Comparison of ENCODE assay signal across 1 cellular context in genomic region chrX:22699591-22700091, GRCh38.
TF ChIP-seq lines count a peak whose summit lies in the region.

No MANE protein-coding gene starts in this region.

TF ChIP-seq in WTC11, 78 proteins besides CTCF, POLR2A, EP300 and RAD21 (continued from another document):
- TF ChIP-seq ZNF281 (CRISPR knock-in tag; IDR thresholded peaks at IDR 0.05): no peak
- TF ChIP-seq E2F5 (CRISPR knock-in tag; IDR thresholded peaks at IDR 0.05): no peak
- no peak for TF ChIP-seq E2F4 (CRISPR knock-in tag; IDR thresholded peaks at IDR 0.05; ENCODE audit: borderline replicate concordance, low read depth)
- no peak for TF ChIP-seq STAT6 (CRISPR knock-in tag; conservative IDR thresholded peaks at IDR 0.05; ENCODE audit: low read depth)
- TF ChIP-seq PRRX2 (CRISPR knock-in tag; IDR thresholded peaks at IDR 0.05): no peak
- no peak for TF ChIP-seq ATF1 (CRISPR knock-in tag; IDR thresholded peaks at IDR 0.05)
TF ChIP-seq in WTC11: peak in this region for 0.
